In genomic region chr6:42025066-42025789, GRCh38 we compare ENCODE assay signal across 10 cellular contexts. TPM values are rescaled to one million over a fixed set of nuclear protein-coding genes. Genes with fewer than 3 reads are reported as not detected.
A peak's percentile ranks its signal among the peaks of the same experiment; 100 is the strongest.
DNase-seq lines count a peak whose midpoint lies in the region; ATAC-seq lines count a peak whose summit lies in the region.
"Had no signal": no experiment of that assay in that cellular context is flagged by ENCODE, and none has a peak within 500 bp of the region (broad histone marks: within the 10 kb centered on the region; RNA-seq: fewer than 3 reads in every experiment).

No MANE protein-coding gene starts in this region.

- peaks cover 97% of the 10 kb centered on the region for H3K4me1 Mint-ChIP-seq in activated naive CD4-positive, alpha-beta T cell treated with anti-CD3 and anti-CD28 coated beads, Interleukin-2, amount 50 U/mL, for 24 hours

- H3K4me3 ChIP-seq in aorta (ENCODE audit: low read length in 2 of 2), result no peak overlapping the region
- H3K4me3 ChIP-seq: left ventricle myocardium inferior had no signal

- peak overlapping the region; percentile 98 for H3K27ac Mint-ChIP-seq in activated naive CD4-positive, alpha-beta T cell treated with anti-CD3 and anti-CD28 coated beads, Interleukin-2, amount 50 U/mL, for 24 hours

- H3K4me3 Mint-ChIP-seq in activated naive CD4-positive, alpha-beta T cell treated with anti-CD3 and anti-CD28 coated beads, Interleukin-2, amount 50 U/mL, for 24 hours, result peak overlapping the region; percentile 38

- no peaks in the 10 kb centered on the region for H3K4me1 ChIP-seq in aorta (ENCODE audit: control insufficient read depth in 1 of 2, insufficient read depth in 2 of 2, low read length in 2 of 2)

- no peaks in the 10 kb centered on the region for H3K9me3 Mint-ChIP-seq in activated naive CD4-positive, alpha-beta T cell treated with anti-CD3 and anti-CD28 coated beads, Interleukin-2, amount 50 U/mL, for 24 hours

- H3K36me3 ChIP-seq in aorta (ENCODE audit: control insufficient read depth in 1 of 2, insufficient read depth in 2 of 2, low read length in 1 of 2), result no peaks in the 10 kb centered on the region
- H3K36me3 ChIP-seq: left ventricle myocardium inferior had no signal

- no peaks in the 10 kb centered on the region for H3K27me3 Mint-ChIP-seq in activated naive CD4-positive, alpha-beta T cell treated with anti-CD3 and anti-CD28 coated beads, Interleukin-2, amount 50 U/mL, for 24 hours

- intact Hi-C loops in aorta (cut with DNase I), result no loop called here

- ATAC-seq in HG02884 (IDR thresholded peaks at IDR 0.05; ENCODE audit: unreplicated experiment), result peak; percentile 82
- no peak for ATAC-seq in aorta (ENCODE audit: low FRiP score)

- H3K27me3 ChIP-seq in aorta (ENCODE audit: control insufficient read depth in 1 of 2, insufficient read depth in 2 of 2, low read length in 1 of 2), result no peaks in the 10 kb centered on the region

- WGBS in aorta, 2 donors, result 91 to 93% methylated on average over 11 of the region's 11 CpGs

- H3K9me3 ChIP-seq in aorta (ENCODE audit: control insufficient read depth, low read length), result no peaks in the 10 kb centered on the region
- H3K9me3 ChIP-seq: left ventricle myocardium inferior had no signal

- H3K27ac ChIP-seq in aorta (ENCODE audit: low read depth in 1 of 2, low read length in 2 of 2), result no peak overlapping the region
- H3K27ac ChIP-seq: left ventricle myocardium inferior had no signal

- H3K36me3 Mint-ChIP-seq in activated naive CD4-positive, alpha-beta T cell treated with anti-CD3 and anti-CD28 coated beads, Interleukin-2, amount 50 U/mL, for 24 hours, result peaks cover 17% of the 10 kb centered on the region

- DNase-seq in activated naive CD4-positive, alpha-beta T cell (lab: John Stamatoyannopoulos, UW), result no peak
- DNase-seq in RPMI8226 (peak; percentile 74), aorta (peak; percentile 34 to 52), NCI-H345 (lab: John Stamatoyannopoulos, UW) (no peak), NCI-H1436 treated with DMSO at 0.1 percent for 48 hours (lab: John Stamatoyannopoulos, UW) (no peak), HT-29 (ENCODE audit: low spot score) (no peak)
- DNase-seq: KBM-7, left ventricle myocardium inferior had no signal

RNA-seq across cellular contexts. Expression of gene TAF8, which starts 25.1 kb away (rescaled TPM):
- total RNA-seq in aorta, result 10 to 100 TPM; 24.2 to 28.6 TPM
- polyA plus RNA-seq in aorta, result 10 to 100 TPM; 14.7 to 15.0 TPM
- total RNA-seq in HT-29 (2014; rRNA removed; shearing (Covaris generic)), result 18.6 and 22.8 TPM in 2 replicates

Comparison
In these comparisons a context has a peak if more than half of its experiments do, and no peak if none do; other contexts are left out.
1. DNase-seq: peak in RPMI8226 (single experiment) and aorta (2 of 2); none in activated naive CD4-positive, alpha-beta T cell (0 of 4), NCI-H345 (single experiment), NCI-H1436 treated with DMSO at 0.1 percent for 48 hours (single experiment) and HT-29 (single experiment).